ENCODE assay signal across 8 cellular contexts in genomic region chr3:190205739-190206138, GRCh38.
DNase-seq lines count a peak whose midpoint lies in the region; ATAC-seq and TF ChIP-seq lines count a peak whose summit lies in the region.

No MANE protein-coding gene starts in this region.

- peak overlapping the region; percentile 31 for H3K27ac Mint-ChIP-seq in activated T-helper 2 cell treated with anti-CD3 and anti-CD28 coated beads, Interferon-gamma antibody, Interleukin-2, Interleukin-4, amounts not matched to agents 10 μg/mL and 5 μg/mL and 100 μg/mL, durations not matched to agents 14 hours and 24 hours and 36 hours
- H3K27ac Mint-ChIP-seq in osteocyte (ENCODE audit: unreplicated experiment), result no peak overlapping the region

- H3K4me3 Mint-ChIP-seq in activated T-helper 2 cell treated with anti-CD3 and anti-CD28 coated beads, Interferon-gamma antibody, Interleukin-2, Interleukin-4, amounts not matched to agents 10 μg/mL and 5 μg/mL and 100 μg/mL, durations not matched to agents 14 hours and 24 hours and 36 hours (ENCODE audit: low read depth), result no peak overlapping the region
- H3K4me3 Mint-ChIP-seq in osteocyte (ENCODE audit: unreplicated experiment), result no peak overlapping the region

- H3K27me3 Mint-ChIP-seq in activated T-helper 2 cell treated with anti-CD3 and anti-CD28 coated beads, Interferon-gamma antibody, Interleukin-2, Interleukin-4, amounts not matched to agents 10 μg/mL and 5 μg/mL and 100 μg/mL, durations not matched to agents 14 hours and 24 hours and 36 hours (ENCODE audit: low read depth), result peaks cover 9% of the 10 kb centered on the region
- no peaks in the 10 kb centered on the region for H3K27me3 Mint-ChIP-seq in osteocyte (ENCODE audit: unreplicated experiment)

- H3K4me3 ChIP-seq in AG04450 (ENCODE audit: low read depth, low read length), result no peak overlapping the region

- no peak overlapping the region for H3K27ac ChIP-seq in AG04450 (ENCODE audit: low read depth, low read length)

- no peaks in the 10 kb centered on the region for H3K9me3 ChIP-seq in AG04450 (ENCODE audit: control insufficient read depth, insufficient read depth, low read length)

- intact Hi-C loops in activated T-helper 2 cell treated with anti-CD3 and anti-CD28 coated beads, Interferon-gamma antibody, Interleukin-2, Interleukin-4, amounts not matched to agents 10 μg/mL and 5 μg/mL and 100 μg/mL, durations not matched to agents 14 hours and 24 hours and 36 hours (cut with micrococcal nuclease), result loop anchor here (5.0 to 10.0 kb wide), 3 partner anchors 102 to 681 kb away; partner anchors contain the start of gene CLDN1

- CTCF ChIA-PET in AG04450 (lab: Charles Lee), result interaction anchor here (1.9 kb wide), 1 partner anchor 238 kb away, joined by 9 read pairs; no protein-coding TSS in a partner anchor

- no peaks in the 10 kb centered on the region for H3K36me3 Mint-ChIP-seq in activated T-helper 2 cell treated with anti-CD3 and anti-CD28 coated beads, Interferon-gamma antibody, Interleukin-2, Interleukin-4, amounts not matched to agents 10 μg/mL and 5 μg/mL and 100 μg/mL, durations not matched to agents 14 hours and 24 hours and 36 hours (ENCODE audit: low read depth)
- no peaks in the 10 kb centered on the region for H3K36me3 Mint-ChIP-seq in osteocyte (ENCODE audit: unreplicated experiment)

- H3K9me3 Mint-ChIP-seq in activated T-helper 2 cell treated with anti-CD3 and anti-CD28 coated beads, Interferon-gamma antibody, Interleukin-2, Interleukin-4, amounts not matched to agents 10 μg/mL and 5 μg/mL and 100 μg/mL, durations not matched to agents 14 hours and 24 hours and 36 hours, result no peaks in the 10 kb centered on the region
- H3K9me3 Mint-ChIP-seq in osteocyte (ENCODE audit: unreplicated experiment), result no peaks in the 10 kb centered on the region

- DNase-seq in AG04450 (ENCODE audit: low read depth, low spot score), result peak; percentile 27
- no peak for DNase-seq in activated T-helper 2 cell treated with anti-CD3 and anti-CD28 coated beads, Interferon-gamma antibody, Interleukin-2, Interleukin-4, amounts not matched to agents 10 μg/mL and 5 μg/mL and 100 μg/mL, durations not matched to agents 14 hours and 24 hours and 36 hours (ENCODE audit: low spot score)
- DNase-seq in central memory CD4-positive, alpha-beta T cell, result no peak
- DNase-seq in osteocyte (ENCODE audit: extremely low spot score, unreplicated experiment), result no peak
- DNase-seq in cortex of kidney (lab: John Stamatoyannopoulos, UW), result no peak
- DNase-seq in HK-2 (ENCODE audit: unreplicated experiment), result no peak

- peaks cover 11% of the 10 kb centered on the region for H3K4me1 Mint-ChIP-seq in activated T-helper 2 cell treated with anti-CD3 and anti-CD28 coated beads, Interferon-gamma antibody, Interleukin-2, Interleukin-4, amounts not matched to agents 10 μg/mL and 5 μg/mL and 100 μg/mL, durations not matched to agents 14 hours and 24 hours and 36 hours (ENCODE audit: low read depth)
- peaks cover 6% of the 10 kb centered on the region for H3K4me1 Mint-ChIP-seq in osteocyte (ENCODE audit: unreplicated experiment)

- POLR2A ChIA-PET in AG04450 (lab: Yijun Ruan, JAX), result no interaction called here

- H3K27me3 ChIP-seq in AG04450 (ENCODE audit: control insufficient read depth, insufficient read depth, low read length), result no peaks in the 10 kb centered on the region

- ATAC-seq in GM19043 (IDR thresholded peaks at IDR 0.05; ENCODE audit: low read depth, unreplicated experiment) (peak; percentile 72), HG03095 (IDR thresholded peaks at IDR 0.05; ENCODE audit: unreplicated experiment) (peak; percentile 81)

- no peak for TF ChIP-seq CTCF in AG04450 (IDR thresholded peaks at IDR 0.05; ENCODE audit: low read depth, low read length)
- TF ChIP-seq CTCF in osteocyte (IDR thresholded peaks at IDR 0.05), result no peak
